Comparison of ENCODE assay signal across 14 cellular contexts in genomic region chr7:139738101-139738489, GRCh38. TPM values are rescaled to one million over a fixed set of nuclear protein-coding genes. Genes with fewer than 3 reads are reported as not detected.
DNase-seq lines count a peak whose midpoint lies in the region; ATAC-seq, FAIRE-seq and TF ChIP-seq lines count a peak whose summit lies in the region.
"Had no signal": no experiment of that assay in that cellular context is flagged by ENCODE, and none has a peak within 500 bp of the region (broad histone marks: within the 10 kb centered on the region; RNA-seq: fewer than 3 reads in every experiment).

No MANE protein-coding gene starts in this region.

- no peak overlapping the region for H3K4me3 Mint-ChIP-seq in stimulated activated naive CD8-positive, alpha-beta T cell treated with anti-CD3 and anti-CD28 coated beads, Interleukin-15, amount 100 ng/mL, for 72 hours

- H3K4me1 Mint-ChIP-seq in stimulated activated naive CD8-positive, alpha-beta T cell treated with anti-CD3 and anti-CD28 coated beads, Interleukin-15, amount 100 ng/mL, for 72 hours: peaks cover 46% of the 10 kb centered on the region

- H3K4me1 ChIP-seq in ascending aorta (peaks cover 35 to 77% of the 10 kb centered on the region in 2 donors), kidney (ENCODE audit: control insufficient read depth in 1 of 2, insufficient read depth in 1 of 2, low read depth in 1 of 2, low read length in 2 of 2) (peaks cover 49 to 52% of the 10 kb centered on the region in 2 donors)

- no peaks in the 10 kb centered on the region for H3K36me3 ChIP-seq in ascending aorta
- H3K36me3 ChIP-seq in kidney (ENCODE audit: control insufficient read depth in 1 of 2, insufficient read depth in 2 of 2, low read length in 2 of 2): no peaks in the 10 kb centered on the region

- peak overlapping the region; percentile 2 to 80 for H3K27ac Mint-ChIP-seq in stimulated activated naive CD8-positive, alpha-beta T cell treated with anti-CD3 and anti-CD28 coated beads, Interleukin-15, amount 100 ng/mL, for 72 hours

- H3K9me3 Mint-ChIP-seq in stimulated activated naive CD8-positive, alpha-beta T cell treated with anti-CD3 and anti-CD28 coated beads, Interleukin-15, amount 100 ng/mL, for 72 hours: no peaks in the 10 kb centered on the region

- H3K27me3 ChIP-seq in ascending aorta: no peaks in the 10 kb centered on the region

- intact Hi-C loops in ascending aorta (cut with DNase I): no loop called here
- intact Hi-C loops in kidney (cut with DNase I): no loop called here

- DNase-seq in NCI-H345 (lab: John Stamatoyannopoulos, UW): peak; percentile 25
- DNase-seq in NCI-H345 treated with DMSO at 0.1 percent for 48 hours (lab: John Stamatoyannopoulos, UW; ENCODE audit: unreplicated experiment): no peak
- no peak for DNase-seq in ascending aorta (ENCODE audit: low spot score in 2 of 2)
- DNase-seq in kidney: no peak
- DNase-seq in stimulated activated naive CD8-positive, alpha-beta T cell treated with anti-CD3 and anti-CD28 coated beads, Interleukin-15, amount 100 ng/mL, for 72 hours: no peak
- DNase-seq in NCI-H82 (lab: John Stamatoyannopoulos, UW): no peak
- DNase-seq: KBM-7; RPMI8226; stimulated activated CD4-positive, alpha-beta T cell treated with anti-CD3 and anti-CD28 coated beads, Interleukin-4, amount 100 ng/mL, for 4 hours had no signal

- H3K27ac ChIP-seq in ascending aorta (peak overlapping the region; percentile 82 to 96), kidney (ENCODE audit: low read depth in 2 of 2, low read length in 2 of 2) (peak overlapping the region; percentile 35 to 74)

- H3K4me3 ChIP-seq in ascending aorta (no peak overlapping the region), kidney (ENCODE audit: low read length in 2 of 2) (no peak overlapping the region)
- H3K4me3 ChIP-seq: GM12878 had no signal

- TF ChIP-seq CTCF in ascending aorta (IDR thresholded peaks at IDR 0.05): no peak
- no peak for TF ChIP-seq CTCF in kidney (IDR thresholded peaks at IDR 0.05; ENCODE audit: borderline replicate concordance, extremely low read depth, insufficient read depth)

- no peaks in the 10 kb centered on the region for H3K27me3 Mint-ChIP-seq in stimulated activated naive CD8-positive, alpha-beta T cell treated with anti-CD3 and anti-CD28 coated beads, Interleukin-15, amount 100 ng/mL, for 72 hours

- H3K9me3 ChIP-seq in ascending aorta (no peaks in the 10 kb centered on the region), kidney (ENCODE audit: control insufficient read depth in 1 of 2, low read length in 2 of 2) (no peaks in the 10 kb centered on the region)

- no peak for FAIRE-seq in kidney (lab: Jason Lieb, UNC)
- FAIRE-seq: A204.1, GM12878, H54 had no signal

- no peak overlapping the region for H3K9ac ChIP-seq in kidney (ENCODE audit: low read length in 2 of 2)

- ATAC-seq in stimulated activated naive CD8-positive, alpha-beta T cell treated with anti-CD3 and anti-CD28 coated beads, Interleukin-15, amount 100 ng/mL, for 72 hours: peak; percentile 29
- no peak for ATAC-seq in HG03280 (IDR thresholded peaks at IDR 0.05; ENCODE audit: unreplicated experiment)
- ATAC-seq in GM19035 (IDR thresholded peaks at IDR 0.05; ENCODE audit: unreplicated experiment): no peak
- ATAC-seq: GM12878 had no signal

RNA-seq across cellular contexts. Expression of gene HIPK2, which starts 39.7 kb away (rescaled TPM):
- total RNA-seq in ascending aorta (53.9 TPM), kidney (153 TPM)
- 9.6 TPM for polyA plus RNA-seq in kidney (ENCODE audit: insufficient read depth, low read depth, low replicate concordance)
